19 cellular contexts compared by ENCODE assay signal in genomic region chr5:116448450-116448849, GRCh38.
DNase-seq lines count a peak whose midpoint lies in the region; ATAC-seq and TF ChIP-seq lines count a peak whose summit lies in the region.
"Had no signal": no experiment of that assay in that cellular context is flagged by ENCODE, and none has a peak within 500 bp of the region (broad histone marks: within the 10 kb centered on the region; RNA-seq: fewer than 3 reads in every experiment).

No MANE protein-coding gene starts in this region.

- TF ChIP-seq EP300 in neural cell (conservative IDR thresholded peaks at IDR 0.05; ENCODE audit: poor library complexity, severe bottlenecking), result no peak

- H3K27me3 ChIP-seq in endocrine pancreas (ENCODE audit: control insufficient read depth, insufficient read depth, low read length) (no peaks in the 10 kb centered on the region), neural cell (ENCODE audit: insufficient read depth, low read depth, low read length) (no peaks in the 10 kb centered on the region)
- H3K27me3 ChIP-seq: Peyer's patch had no signal

- H3K4me2 ChIP-seq in neural cell (ENCODE audit: low read length), result peak overlapping the region; percentile 44
- H3K4me2 ChIP-seq: A549 had no signal

- H4K20me1 ChIP-seq in neural cell (ENCODE audit: insufficient read depth), result no peaks in the 10 kb centered on the region

- no peak overlapping the region for H3K9ac ChIP-seq in endocrine pancreas (ENCODE audit: control insufficient read depth, insufficient read depth, low read length)
- no peak overlapping the region for H3K9ac ChIP-seq in neural cell (ENCODE audit: low read length)

- no peaks in the 10 kb centered on the region for H3K4me1 Mint-ChIP-seq in activated T-cell treated with anti-CD3 and anti-CD28 coated beads, Interleukin-2, amount 50 U/mL, for 4 hours (ENCODE audit: low read depth)

- H3K27ac ChIP-seq in neural cell (ENCODE audit: low read length), result peak overlapping the region; percentile 65
- H3K27ac ChIP-seq: A549, Peyer's patch had no signal

- peaks cover 7% of the 10 kb centered on the region for H3F3A ChIP-seq in neural cell (ENCODE audit: insufficient read depth, low read length, poor library complexity, severe bottlenecking)

- H3K4me3 Mint-ChIP-seq in activated T-cell treated with anti-CD3 and anti-CD28 coated beads, Interleukin-2, amount 50 U/mL, for 4 hours, result no peak overlapping the region
- H3K4me3 Mint-ChIP-seq: CD14-positive monocyte, IgD-negative memory B cell had no signal

- peaks cover 49% of the 10 kb centered on the region for H3K36me3 Mint-ChIP-seq in activated T-cell treated with anti-CD3 and anti-CD28 coated beads, Interleukin-2, amount 50 U/mL, for 4 hours (ENCODE audit: insufficient read depth)

- H3K4me3 ChIP-seq in AG10803 (ENCODE audit: low read length) (no peak overlapping the region), endocrine pancreas (ENCODE audit: control insufficient read depth, insufficient read depth, low read length) (peak overlapping the region; percentile 74), neural cell (ENCODE audit: low read length) (peak overlapping the region; percentile 9)
- H3K4me3 ChIP-seq: A549, Peyer's patch had no signal

- H3K9me3 ChIP-seq in endocrine pancreas (ENCODE audit: control insufficient read depth, low read length), result no peaks in the 10 kb centered on the region
- H3K9me3 ChIP-seq in neural cell (ENCODE audit: low read length), result no peaks in the 10 kb centered on the region
- H3K9me3 ChIP-seq: A549, Peyer's patch had no signal

- ATAC-seq in activated T-cell treated with anti-CD3 and anti-CD28 coated beads, Interleukin-2, amount 50 U/mL, for 4 hours, result no peak
- no peak for ATAC-seq in HG03520 (IDR thresholded peaks at IDR 0.05; ENCODE audit: unreplicated experiment)
- ATAC-seq: A549, Right ventricle myocardium inferior had no signal

- H3K36me3 ChIP-seq in endocrine pancreas (ENCODE audit: control insufficient read depth, insufficient read depth, low read length) (no peaks in the 10 kb centered on the region), neural cell (ENCODE audit: insufficient read depth, low read length) (no peaks in the 10 kb centered on the region)

- no peaks in the 10 kb centered on the region for H3K27me3 Mint-ChIP-seq in activated T-cell treated with anti-CD3 and anti-CD28 coated beads, Interleukin-2, amount 50 U/mL, for 4 hours (ENCODE audit: low read depth)
- H3K27me3 Mint-ChIP-seq: IgD-negative memory B cell had no signal

- H3K9me2 ChIP-seq in neural cell (ENCODE audit: insufficient read depth, low read length), result no peaks in the 10 kb centered on the region

- no peaks in the 10 kb centered on the region for H3K79me2 ChIP-seq in neural cell (replicated peaks; ENCODE audit: insufficient read depth, low read length)

- H3K4me1 ChIP-seq in endocrine pancreas (ENCODE audit: control insufficient read depth, insufficient read depth, low read length), result no peaks in the 10 kb centered on the region
- H3K4me1 ChIP-seq: A549, Peyer's patch had no signal

- no peak for TF ChIP-seq RAD21 in neural cell (conservative IDR thresholded peaks at IDR 0.05)

- TF ChIP-seq CTCF in AG10803 (conservative IDR thresholded peaks at IDR 0.05; ENCODE audit: low read length) (peak; percentile 38), neural cell (IDR thresholded peaks at IDR 0.05; ENCODE audit: poor library complexity, severe bottlenecking) (peak; percentile 16)

- H2AFZ ChIP-seq in neural cell (ENCODE audit: low read depth, low read length), result no peak overlapping the region

- no peak for DNase-seq in AG10803 (ENCODE audit: low read depth)
- peak; percentile 38 for DNase-seq in NCI-H748 (lab: John Stamatoyannopoulos, UW; ENCODE audit: unreplicated experiment)
- no peak for DNase-seq in T-helper 1 cell
- DNase-seq in kidney tubule cell (ENCODE audit: low spot score), result no peak
- DNase-seq in activated T-cell treated with anti-CD3 and anti-CD28 coated beads, Interleukin-2, amount 50 U/mL, for 4 hours, result no peak
- DNase-seq: DMS153, Kasumi-1, NCI-H187 treated with DMSO at 0.1 percent for 48 hours, NCI-H2171 treated with DMSO at 0.1 percent for 48 hours, NCI-H446 treated with DMSO at 0.1 percent for 48 hours, NCI-H82, Peyer's patch had no signal

- no peaks in the 10 kb centered on the region for H3K9me3 Mint-ChIP-seq in activated T-cell treated with anti-CD3 and anti-CD28 coated beads, Interleukin-2, amount 50 U/mL, for 4 hours

TF ChIP-seq in neural cell, 6 proteins besides CTCF, POLR2A, EP300 and RAD21:
- TF ChIP-seq MXI1 (conservative IDR thresholded peaks at IDR 0.05; ENCODE audit: poor library complexity, severe bottlenecking) (no peak), SMC3 (conservative IDR thresholded peaks at IDR 0.05; ENCODE audit: poor library complexity) (no peak), TAF1 (IDR thresholded peaks at IDR 0.05; ENCODE audit: low read depth) (no peak), REST (IDR thresholded peaks at IDR 0.05; ENCODE audit: borderline replicate concordance) (no peak), EZH2 (IDR thresholded peaks at IDR 0.05; ENCODE audit: borderline replicate concordance, insufficient read depth, low read length, poor library complexity, severe bottlenecking) (no peak), POLR2AphosphoS5 (IDR thresholded peaks at IDR 0.05) (no peak)
